9 cellular contexts compared by ENCODE assay signal in genomic region chr5:73419414-73420390, GRCh38. TPM values are rescaled to one million over a fixed set of nuclear protein-coding genes. Genes with fewer than 3 reads are reported as not detected.
A peak's percentile ranks its signal among the peaks of the same experiment; 100 is the strongest.
DNase-seq lines count a peak whose midpoint lies in the region; ATAC-seq, FAIRE-seq and TF ChIP-seq lines count a peak whose summit lies in the region.
"Had no signal": no experiment of that assay in that cellular context is flagged by ENCODE, and none has a peak within 500 bp of the region (broad histone marks: within the 10 kb centered on the region; RNA-seq: fewer than 3 reads in every experiment).

No MANE protein-coding gene starts in this region.

- no peak for TF ChIP-seq POLR2A in K562 (conservative IDR thresholded peaks at IDR 0.05)

- WGBS in K562 (ENCODE audit: insufficient coverage, low coverage, missing lambda C conversion rate), result 6% methylated on average over 77 of the region's 81 CpGs

- no TSS peak for BruUV-seq in K562 (replicated peaks; lab: Mats Ljungman, UMichigan)

- no peaks in the 10 kb centered on the region for H3K79me2 ChIP-seq in K562 (ENCODE audit: control insufficient read depth, insufficient read depth, low read length)

- H3K36me3 ChIP-seq in K562 (ENCODE audit: control insufficient read depth, insufficient read depth, low read length) (no peaks in the 10 kb centered on the region), subcutaneous abdominal adipose tissue (ENCODE audit: control insufficient read depth in 5 of 5, insufficient read depth in 5 of 5, low read length in 5 of 5) (no peaks in the 10 kb centered on the region), HAP-1 (replicated peaks) (no peaks in the 10 kb centered on the region)

- TF ChIP-seq RAD21 in K562 (CRISPR knock-in tag; conservative IDR thresholded peaks at IDR 0.05 in 1 of 2, IDR thresholded peaks at IDR 0.05 in 1 of 2), result no peak

- H3K27me3 ChIP-seq in K562 (ENCODE audit: control insufficient read depth in 2 of 2, insufficient read depth in 2 of 2, low read length in 2 of 2), result peaks cover 38 to 56% of the 10 kb centered on the region in 2 experiments
- H3K27me3 ChIP-seq in subcutaneous abdominal adipose tissue (ENCODE audit: control insufficient read depth in 5 of 5, insufficient read depth in 4 of 5, low read length in 5 of 5), result peaks cover 41 to 71% (median 58%) of the 10 kb centered on the region in 5 donors
- peaks cover 23% of the 10 kb centered on the region for H3K27me3 ChIP-seq in HAP-1 (ENCODE audit: low read depth)

- H3K9me3 Mint-ChIP-seq in activated naive CD4-positive, alpha-beta T cell treated with anti-CD3 and anti-CD28 coated beads for 36 hours, result no peaks in the 10 kb centered on the region

- H3K27ac ChIP-seq in K562 (ENCODE audit: extremely low read depth, low read depth, low read length) (no peak overlapping the region), subcutaneous abdominal adipose tissue (ENCODE audit: low read depth, low read length) (no peak overlapping the region)

- no peak overlapping the region for H3K4me3 ChIP-seq in K562
- peak overlapping the region; percentile 1 to 52 (median 34) for H3K4me3 ChIP-seq in subcutaneous abdominal adipose tissue (ENCODE audit: low read depth in 1 of 5, low read length in 5 of 5)
- H3K4me3 ChIP-seq in HAP-1, result no peak overlapping the region

- H3K4me1 Mint-ChIP-seq in activated naive CD4-positive, alpha-beta T cell treated with anti-CD3 and anti-CD28 coated beads for 36 hours (ENCODE audit: low read depth), result peaks cover 11% of the 10 kb centered on the region

- H3K36me3 Mint-ChIP-seq in activated naive CD4-positive, alpha-beta T cell treated with anti-CD3 and anti-CD28 coated beads for 36 hours (ENCODE audit: low read depth), result no peaks in the 10 kb centered on the region

- no peak overlapping the region for H3K4me2 ChIP-seq in K562 (ENCODE audit: insufficient read depth, low read length)

- H3K27ac Mint-ChIP-seq in activated naive CD4-positive, alpha-beta T cell treated with anti-CD3 and anti-CD28 coated beads for 36 hours, result no peak overlapping the region

- TF ChIP-seq CTCF in K562 (IDR thresholded peaks at IDR 0.05 in 2 of 3, conservative IDR thresholded peaks at IDR 0.05 in 1 of 3; ENCODE audit: insufficient read depth in 2 of 3, low read depth in 1 of 3, low read length in 3 of 3), result no peak

- H3K9ac ChIP-seq in K562 (ENCODE audit: insufficient read depth in 1 of 2, low read depth in 2 of 2, low read length in 2 of 2) (no peak overlapping the region), subcutaneous abdominal adipose tissue (ENCODE audit: low read length in 5 of 5) (no peak overlapping the region)

- CTCF ChIA-PET in activated naive CD4-positive, alpha-beta T cell treated with anti-CD3 and anti-CD28 coated beads for 36 hours (lab: Charles Lee), result interaction anchor here (0.6 to 1.3 kb wide), 2 partner anchors 28 to 31 kb away, joined by 3 read pairs; partner anchors contain the start of gene FOXD1
- CTCF ChIA-PET in K562 (lab: Yijun Ruan, JAX; ENCODE audit: low intra/inter-chr PET ratio), result no interaction called here

- no peak for TF ChIP-seq EP300 in K562 (IDR thresholded peaks at IDR 0.05; ENCODE audit: low read length)

- H3K4me3 Mint-ChIP-seq in activated naive CD4-positive, alpha-beta T cell treated with anti-CD3 and anti-CD28 coated beads for 36 hours, result peak overlapping the region; percentile 43

- intact Hi-C loops in activated naive CD4-positive, alpha-beta T cell treated with anti-CD3 and anti-CD28 coated beads for 36 hours (cut with micrococcal nuclease), result loop anchor here (2.0 to 5.0 kb wide), 2 partner anchors 17 to 33 kb away; no protein-coding TSS in a partner anchor
- intact Hi-C loops in K562 (cut with micrococcal nuclease), result no loop called here
- intact Hi-C loops in left colon (cut with DNase I, micrococcal nuclease), result no loop called here

- ATAC-seq in K562 (no peak; the same call in 2 of the 3 replicates), left colon (peak; percentile 24)

- no peak for DNase-seq in activated naive CD4-positive, alpha-beta T cell treated with anti-CD3 and anti-CD28 coated beads for 36 hours
- DNase-seq in activated naive CD4-positive, alpha-beta T cell treated with anti-CD3 and anti-CD28 coated beads, Interleukin-2, amount 50 U/mL, for 16 hours, result no peak
- DNase-seq in K562 (ENCODE audit: extremely low read depth in 1 of 4, low spot score in 3 of 4) (no peak), left colon (no peak), NCI-H2107 (lab: John Stamatoyannopoulos, UW) (no peak), HAP-1 (ENCODE audit: low spot score in 2 of 2) (no peak), germinal center (ENCODE audit: low spot score) (no peak)
- DNase-seq: effector memory CD4-positive, alpha-beta T cell had no signal

- no peaks in the 10 kb centered on the region for H3K9me3 ChIP-seq in K562 (replicated peaks; ENCODE audit: control insufficient read depth, insufficient read depth, low read depth, low read length)
- H3K9me3 ChIP-seq in subcutaneous abdominal adipose tissue (ENCODE audit: control insufficient read depth in 5 of 5, low read length in 5 of 5), result peaks cover 0 to 3% (median 0%) of the 10 kb centered on the region in 5 donors
- peaks cover 3% of the 10 kb centered on the region; the same call in 1 of the 2 replicates for H3K9me3 ChIP-seq in HAP-1

- H2AFZ ChIP-seq in K562 (ENCODE audit: low read depth, low read length), result no peak overlapping the region

- no peaks in the 10 kb centered on the region for H4K20me1 ChIP-seq in K562 (replicated peaks; ENCODE audit: control insufficient read depth, insufficient read depth, low read length)

- H3K4me1 ChIP-seq in K562 (replicated peaks in 1 of 2; ENCODE audit: control insufficient read depth in 2 of 2, insufficient read depth in 2 of 2, low read length in 2 of 2), result peaks cover 0 to 8% of the 10 kb centered on the region in 2 experiments; a peak in 2 of 5 replicates
- peaks cover 0 to 19% (median 12%) of the 10 kb centered on the region in 5 donors for H3K4me1 ChIP-seq in subcutaneous abdominal adipose tissue (ENCODE audit: control insufficient read depth in 5 of 5, insufficient read depth in 5 of 5, low read length in 5 of 5)
- H3K4me1 ChIP-seq in HAP-1, result no peaks in the 10 kb centered on the region

- in situ Hi-C loops in K562 (cut with MboI) (no loop called here), HAP-1 (cut with MboI; ENCODE audit: low sequenced_read_pairs) (no loop called here)

- H3K27me3 Mint-ChIP-seq in activated naive CD4-positive, alpha-beta T cell treated with anti-CD3 and anti-CD28 coated beads for 36 hours (ENCODE audit: low read depth), result peaks cover 75% of the 10 kb centered on the region

- FAIRE-seq in K562 (lab: Jason Lieb, UNC), result no peak

- POLR2A ChIA-PET in K562 (lab: Yijun Ruan, JAX), result interaction anchor here (0.5 to 1.1 kb wide), 4 partner anchors 15 to 81 kb away, joined by 3 to 4 read pairs (median 3); no protein-coding TSS in a partner anchor

- no peaks in the 10 kb centered on the region for H3K9me1 ChIP-seq in K562 (ENCODE audit: control insufficient read depth, insufficient read depth, low read length)

TF ChIP-seq in K562, 482 proteins besides CTCF, POLR2A, EP300 and RAD21:
- TF ChIP-seq MEIS2 (IDR thresholded peaks at IDR 0.05; ENCODE audit: partially characterized antibody), result no peak
- TF ChIP-seq ZNF316 (IDR thresholded peaks at IDR 0.05), result peak; percentile 40; the same call in 1 of the 2 replicates
- no peak for TF ChIP-seq ZNF780A (CRISPR knock-in tag; IDR thresholded peaks at IDR 0.05)
- no peak for TF ChIP-seq PHB2 (IDR thresholded peaks at IDR 0.05; ENCODE audit: low read depth)

RNA-seq across cellular contexts. Expression of gene FOXD1, which starts 28.9 kb away (rescaled TPM):
- total RNA-seq in activated naive CD4-positive, alpha-beta T cell treated with anti-CD3 and anti-CD28 coated beads for 36 hours, result under 1 TPM; 0.12 TPM
- not detected in 2 replicates for total RNA-seq in K562 (2011; cell fraction: chromatin; rRNA removed; ENCODE audit: low replicate concordance)
- total RNA-seq in K562 (2011; cell fraction: nucleolus; rRNA removed), result 0.17 and 0.26 TPM in 2 replicates
- total RNA-seq in K562 (2011; cell fraction: nucleoplasm; rRNA removed), result 0.23 and 0.81 TPM in 2 replicates
- total RNA-seq in K562 (2014; rRNA removed) (0.33 TPM in 1 of 2 replicates, not detected in the other), K562 (2014; rRNA removed; fragmentation: Illumina TruSeq; extraction: Trizol) (0.07 TPM in 1 of 2 replicates, not detected in the other), K562 (2015; rRNA removed; fragmentation: Illumina TruSeq; extraction: Trizol) (not detected in 2 replicates), K562 (2021) (0.22 and 0.40 TPM in 2 replicates), left colon (under 1 TPM in 1 of 2 donors, not detected in 1; 0.20 TPM)
- polyA plus RNA-seq in K562 (2011; rRNA removed) (0.03 TPM in 2 replicates), K562 (2014; fragmentation: Illumina TruSeq; extraction: Trizol) (0.06 and 0.10 TPM in 2 replicates), K562 (2014; fragmentation: Nextera tagmentation; extraction: Ambion mirVana) (not detected), K562 (2014; rRNA removed) (0.20 TPM in 1 of 2 replicates, not detected in the other)
- 0.04 and 0.06 TPM in 2 replicates for polyA plus RNA-seq in K562 (2011; cell fraction: cytosol; rRNA removed)
- polyA plus RNA-seq in K562 (2011; cell fraction: nucleus; rRNA removed), result 0.06 and 0.18 TPM in 2 replicates
- polyA plus RNA-seq in K562 (2012), result 0.07 and 0.09 TPM in 2 replicates
- not detected in 2 replicates for polyA minus RNA-seq in K562 (2011; rRNA and poly(A)+ RNA removed)
- not detected in 2 replicates for polyA minus RNA-seq in K562 (2011; cell fraction: cytosol; rRNA and poly(A)+ RNA removed)
- 0.13 TPM in 1 of 2 replicates, not detected in the other for polyA minus RNA-seq in K562 (2011; cell fraction: nucleus; rRNA and poly(A)+ RNA removed)

Comparison
In these comparisons a context has a peak if more than half of its experiments do, and no peak if none do; other contexts are left out.
1. H3K4me3 ChIP-seq: peak in subcutaneous abdominal adipose tissue (5 of 5); none in K562 (single experiment) and HAP-1 (single experiment).